Comparison of ENCODE assay signal across 1 cellular context in the genomic region with DNA sequence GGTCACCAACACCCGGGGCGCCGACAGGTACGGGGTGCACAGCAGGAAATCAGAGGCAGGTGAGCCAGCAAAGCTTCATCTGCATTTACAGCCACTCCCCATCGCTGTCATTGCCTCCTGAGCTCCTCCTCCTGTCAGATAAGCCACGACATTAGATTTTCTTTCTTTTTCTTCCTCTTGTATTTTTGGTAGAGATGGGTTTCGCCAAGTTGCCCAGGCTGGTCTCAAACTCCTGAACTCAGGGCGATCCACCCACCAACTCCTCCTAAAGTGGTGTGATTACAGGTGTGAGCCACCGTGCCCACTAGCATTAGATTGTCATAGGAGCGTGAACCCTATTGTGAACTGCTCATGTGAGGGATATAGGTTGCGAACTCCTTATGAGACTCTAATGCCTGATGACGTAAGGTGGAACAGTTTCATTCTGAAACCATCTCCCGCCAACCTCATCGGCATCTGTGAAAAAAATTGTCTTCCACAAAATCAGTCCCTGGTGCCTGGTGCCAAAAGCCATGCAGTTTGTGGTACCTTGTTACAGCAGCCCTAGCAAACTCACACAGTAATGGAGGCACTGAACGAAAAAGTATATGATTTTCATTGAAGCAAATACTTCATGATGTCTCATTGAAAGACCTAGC.
TF ChIP-seq lines count a peak whose summit lies in the region.

No MANE protein-coding gene starts in this region.

TF ChIP-seq in WTC11, 78 proteins besides CTCF, POLR2A, EP300 and RAD21 (continued from another document):
- TF ChIP-seq, protein P1, sequence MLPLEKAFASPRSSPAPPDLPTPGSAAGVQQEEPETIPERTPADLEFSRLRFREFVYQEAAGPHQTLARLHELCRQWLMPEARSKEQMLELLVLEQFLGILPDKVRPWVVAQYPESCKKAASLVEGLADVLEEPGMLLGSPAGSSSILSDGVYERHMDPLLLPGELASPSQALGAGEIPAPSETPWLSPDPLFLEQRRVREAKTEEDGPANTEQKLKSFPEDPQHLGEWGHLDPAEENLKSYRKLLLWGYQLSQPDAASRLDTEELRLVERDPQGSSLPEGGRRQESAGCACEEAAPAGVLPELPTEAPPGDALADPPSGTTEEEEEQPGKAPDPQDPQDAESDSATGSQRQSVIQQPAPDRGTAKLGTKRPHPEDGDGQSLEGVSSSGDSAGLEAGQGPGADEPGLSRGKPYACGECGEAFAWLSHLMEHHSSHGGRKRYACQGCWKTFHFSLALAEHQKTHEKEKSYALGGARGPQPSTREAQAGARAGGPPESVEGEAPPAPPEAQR (CRISPR knock-in tag; IDR thresholded peaks at IDR 0.05) = no peak
- TF ChIP-seq TCF7 (CRISPR knock-in tag; IDR thresholded peaks at IDR 0.05; ENCODE audit: low read depth) (no peak), ELF4 (CRISPR knock-in tag; IDR thresholded peaks at IDR 0.05; ENCODE audit: low read depth) (no peak), NFYB (CRISPR knock-in tag; conservative IDR thresholded peaks at IDR 0.05; ENCODE audit: low read depth) (no peak), MYBL2 (CRISPR knock-in tag; IDR thresholded peaks at IDR 0.05) (no peak), CBFB (CRISPR knock-in tag; IDR thresholded peaks at IDR 0.05; ENCODE audit: low read depth) (no peak), ZNF671 (CRISPR knock-in tag; IDR thresholded peaks at IDR 0.05) (no peak), SMAD3 (CRISPR knock-in tag; IDR thresholded peaks at IDR 0.05; ENCODE audit: borderline replicate concordance) (no peak)
- TF ChIP-seq, protein P2, sequence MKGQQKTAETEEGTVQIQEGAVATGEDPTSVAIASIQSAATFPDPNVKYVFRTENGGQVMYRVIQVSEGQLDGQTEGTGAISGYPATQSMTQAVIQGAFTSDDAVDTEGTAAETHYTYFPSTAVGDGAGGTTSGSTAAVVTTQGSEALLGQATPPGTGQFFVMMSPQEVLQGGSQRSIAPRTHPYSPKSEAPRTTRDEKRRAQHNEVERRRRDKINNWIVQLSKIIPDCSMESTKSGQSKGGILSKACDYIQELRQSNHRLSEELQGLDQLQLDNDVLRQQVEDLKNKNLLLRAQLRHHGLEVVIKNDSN (CRISPR knock-in tag; IDR thresholded peaks at IDR 0.05) = no peak
- TF ChIP-seq, protein P3, sequence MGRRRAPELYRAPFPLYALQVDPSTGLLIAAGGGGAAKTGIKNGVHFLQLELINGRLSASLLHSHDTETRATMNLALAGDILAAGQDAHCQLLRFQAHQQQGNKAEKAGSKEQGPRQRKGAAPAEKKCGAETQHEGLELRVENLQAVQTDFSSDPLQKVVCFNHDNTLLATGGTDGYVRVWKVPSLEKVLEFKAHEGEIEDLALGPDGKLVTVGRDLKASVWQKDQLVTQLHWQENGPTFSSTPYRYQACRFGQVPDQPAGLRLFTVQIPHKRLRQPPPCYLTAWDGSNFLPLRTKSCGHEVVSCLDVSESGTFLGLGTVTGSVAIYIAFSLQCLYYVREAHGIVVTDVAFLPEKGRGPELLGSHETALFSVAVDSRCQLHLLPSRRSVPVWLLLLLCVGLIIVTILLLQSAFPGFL (CRISPR knock-in tag; IDR thresholded peaks at IDR 0.05; ENCODE audit: borderline replicate concordance) = no peak
